1 cellular context compared by ENCODE assay signal in the genomic region with DNA sequence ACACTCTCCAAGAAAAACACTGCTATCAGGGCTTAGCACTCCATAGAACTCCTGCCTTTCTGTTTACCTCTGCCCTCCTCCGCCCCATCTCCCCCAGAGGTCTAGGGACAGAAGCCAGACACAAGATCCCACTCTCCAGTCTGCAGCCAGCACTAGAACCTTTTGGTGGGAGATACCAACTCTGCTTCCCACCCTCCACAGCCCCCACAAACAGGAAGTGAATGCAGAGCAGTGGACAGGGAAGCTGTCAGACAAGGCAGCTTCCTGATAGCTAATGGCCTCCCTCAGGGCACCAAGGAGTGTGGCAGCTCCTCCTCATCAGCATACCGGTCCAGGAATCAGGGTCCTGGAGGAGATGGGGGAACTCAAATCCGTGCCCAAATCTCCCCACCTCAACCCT.
TF ChIP-seq lines count a peak whose summit lies in the region.

No MANE protein-coding gene starts in this region.

TF ChIP-seq in GM12878, 131 proteins besides CTCF, POLR2A, EP300 and RAD21:
- TF ChIP-seq, protein P1, sequence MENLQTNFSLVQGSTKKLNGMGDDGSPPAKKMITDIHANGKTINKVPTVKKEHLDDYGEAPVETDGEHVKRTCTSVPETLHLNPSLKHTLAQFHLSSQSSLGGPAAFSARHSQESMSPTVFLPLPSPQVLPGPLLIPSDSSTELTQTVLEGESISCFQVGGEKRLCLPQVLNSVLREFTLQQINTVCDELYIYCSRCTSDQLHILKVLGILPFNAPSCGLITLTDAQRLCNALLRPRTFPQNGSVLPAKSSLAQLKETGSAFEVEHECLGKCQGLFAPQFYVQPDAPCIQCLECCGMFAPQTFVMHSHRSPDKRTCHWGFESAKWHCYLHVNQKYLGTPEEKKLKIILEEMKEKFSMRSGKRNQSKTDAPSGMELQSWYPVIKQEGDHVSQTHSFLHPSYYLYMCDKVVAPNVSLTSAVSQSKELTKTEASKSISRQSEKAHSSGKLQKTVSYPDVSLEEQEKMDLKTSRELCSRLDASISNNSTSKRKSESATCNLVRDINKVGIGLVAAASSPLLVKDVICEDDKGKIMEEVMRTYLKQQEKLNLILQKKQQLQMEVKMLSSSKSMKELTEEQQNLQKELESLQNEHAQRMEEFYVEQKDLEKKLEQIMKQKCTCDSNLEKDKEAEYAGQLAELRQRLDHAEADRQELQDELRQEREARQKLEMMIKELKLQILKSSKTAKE (IDR thresholded peaks at IDR 0.05; ENCODE audit: low read depth, poor library complexity, severe bottlenecking) = no peak
- TF ChIP-seq SPI1 (IDR thresholded peaks at IDR 0.05; ENCODE audit: borderline replicate concordance, insufficient read depth, low read depth, low read length) = peak; percentile 18; the same call in 1 of the 2 replicates
- TF ChIP-seq TCF12 (IDR thresholded peaks at IDR 0.05; ENCODE audit: low read depth, low read length) = no peak
- no peak for TF ChIP-seq ZBTB4 (CRISPR knock-in tag; IDR thresholded peaks at IDR 0.05)
- no peak for TF ChIP-seq CBX5 (IDR thresholded peaks at IDR 0.05; ENCODE audit: low read depth)
- no peak for TF ChIP-seq RUNX3 (IDR thresholded peaks at IDR 0.05; ENCODE audit: low read length)
- no peak for TF ChIP-seq CHD1 (IDR thresholded peaks at IDR 0.05; ENCODE audit: low read depth, low read length)
- TF ChIP-seq CBFB (IDR thresholded peaks at IDR 0.05; ENCODE audit: low read depth) = no peak
- TF ChIP-seq, protein P2, sequence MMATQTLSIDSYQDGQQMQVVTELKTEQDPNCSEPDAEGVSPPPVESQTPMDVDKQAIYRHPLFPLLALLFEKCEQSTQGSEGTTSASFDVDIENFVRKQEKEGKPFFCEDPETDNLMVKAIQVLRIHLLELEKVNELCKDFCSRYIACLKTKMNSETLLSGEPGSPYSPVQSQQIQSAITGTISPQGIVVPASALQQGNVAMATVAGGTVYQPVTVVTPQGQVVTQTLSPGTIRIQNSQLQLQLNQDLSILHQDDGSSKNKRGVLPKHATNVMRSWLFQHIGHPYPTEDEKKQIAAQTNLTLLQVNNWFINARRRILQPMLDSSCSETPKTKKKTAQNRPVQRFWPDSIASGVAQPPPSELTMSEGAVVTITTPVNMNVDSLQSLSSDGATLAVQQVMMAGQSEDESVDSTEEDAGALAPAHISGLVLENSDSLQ (IDR thresholded peaks at IDR 0.05) = peak; percentile 52
- TF ChIP-seq E4F1 (IDR thresholded peaks at IDR 0.05; ENCODE audit: borderline replicate concordance, partially characterized antibody) = no peak
- no peak for TF ChIP-seq ESRRA (IDR thresholded peaks at IDR 0.05; ENCODE audit: low read length)
- no peak for TF ChIP-seq RELB (IDR thresholded peaks at IDR 0.05; ENCODE audit: low read depth)
